ENCODE assay signal across 22 cellular contexts in genomic region chr5:169870221-169870620, GRCh38.
DNase-seq lines count a peak whose midpoint lies in the region; TF ChIP-seq lines count a peak whose summit lies in the region.
"Had no signal": no experiment of that assay in that cellular context is flagged by ENCODE, and none has a peak within 500 bp of the region (broad histone marks: within the 10 kb centered on the region; RNA-seq: fewer than 3 reads in every experiment).

No MANE protein-coding gene starts in this region.

- TF ChIP-seq CTCF in CD14-positive monocyte (IDR thresholded peaks at IDR 0.05), result no peak
- TF ChIP-seq CTCF in choroid plexus epithelial cell (conservative IDR thresholded peaks at IDR 0.05; ENCODE audit: low read depth, low read length), result no peak
- no peak for TF ChIP-seq CTCF in neural progenitor cell (IDR thresholded peaks at IDR 0.05)
- TF ChIP-seq CTCF in mesothelial cell of epicardium (IDR thresholded peaks at IDR 0.05; ENCODE audit: unreplicated experiment), result no peak

- no peak overlapping the region for H3K27ac ChIP-seq in GM23248
- no peak overlapping the region for H3K27ac ChIP-seq in neural progenitor cell
- H3K27ac ChIP-seq: C4-2B, SJSA1 had no signal

- H3K36me3 Mint-ChIP-seq in CD14-positive monocyte, result peaks cover 48 to 61% of the 10 kb centered on the region in 2 donors
- no peaks in the 10 kb centered on the region for H3K36me3 Mint-ChIP-seq in neural progenitor cell
- H3K36me3 Mint-ChIP-seq in mesothelial cell of epicardium, result no peaks in the 10 kb centered on the region

- H3K9ac ChIP-seq in GM23248, result no peak overlapping the region
- H3K9ac ChIP-seq in neural progenitor cell, result no peak overlapping the region

- H3K9me2 ChIP-seq in GM23248 (ENCODE audit: insufficient read depth), result no peaks in the 10 kb centered on the region

- H3F3A ChIP-seq in GM23248 (ENCODE audit: insufficient read depth) (peaks cover 32% of the 10 kb centered on the region; the same call in 1 of the 2 replicates), neural progenitor cell (ENCODE audit: low read depth) (no peaks in the 10 kb centered on the region)

- 48 to 57% methylated on average over 2 of the region's 2 CpGs for WGBS in GM23248 (ENCODE audit: low coverage in 1 of 2, low lambda C conversion rate in 2 of 2, missing lambda C conversion rate in 2 of 2), 2 experiments

- DNase-seq in CD14-positive monocyte (ENCODE audit: low spot score) (no peak), GM23248 (peak; percentile 49), choroid plexus epithelial cell (ENCODE audit: low read depth) (peak; percentile 39), neural progenitor cell (ENCODE audit: low spot score) (no peak), LoVo (ENCODE audit: low spot score) (no peak), hepatic stellate cell (ENCODE audit: low spot score) (no peak), mesothelial cell of epicardium (ENCODE audit: low spot score in 2 of 2, unreplicated experiment in 2 of 2) (no peak)
- DNase-seq: CD8-positive, alpha-beta memory T cell; DMS 273 treated with DMSO at 0.1 percent for 48 hours; DMS79 treated with DMSO at 0.1 percent for 48 hours; H7; Kasumi-1; NCI-H1105 treated with DMSO at 0.1 percent for 48 hours; NCI-H146; NCI-H1930; NCI-H2107; NCI-H524; NCI-H774 had no signal

- in situ Hi-C loops in GM23248 (cut with MboI), result no loop called here

- no peak overlapping the region for H3K4me2 ChIP-seq in GM23248 (ENCODE audit: unreplicated experiment)
- no peak overlapping the region for H3K4me2 ChIP-seq in neural progenitor cell

- no peaks in the 10 kb centered on the region for H4K20me1 ChIP-seq in GM23248 (ENCODE audit: insufficient read depth)
- H4K20me1 ChIP-seq in neural progenitor cell (ENCODE audit: low read depth), result no peaks in the 10 kb centered on the region

- H3K27me3 Mint-ChIP-seq in CD14-positive monocyte (ENCODE audit: low read depth in 3 of 3), result peaks cover 0 to 1% (median 0%) of the 10 kb centered on the region in 3 donors
- peaks cover 4% of the 10 kb centered on the region for H3K27me3 Mint-ChIP-seq in neural progenitor cell (ENCODE audit: insufficient read depth, low read depth)
- peaks cover 13% of the 10 kb centered on the region for H3K27me3 Mint-ChIP-seq in mesothelial cell of epicardium (ENCODE audit: low read depth)
- H3K27me3 Mint-ChIP-seq: B cell; CD8-positive, alpha-beta memory T cell had no signal

- H3K9me3 ChIP-seq in GM23248 (ENCODE audit: low read depth) (no peaks in the 10 kb centered on the region), neural progenitor cell (ENCODE audit: low read depth) (no peaks in the 10 kb centered on the region)
- H3K9me3 ChIP-seq: SJSA1 had no signal

- no peak overlapping the region for H3K4me3 Mint-ChIP-seq in CD14-positive monocyte
- no peak overlapping the region for H3K4me3 Mint-ChIP-seq in neural progenitor cell
- H3K4me3 Mint-ChIP-seq in mesothelial cell of epicardium, result no peak overlapping the region
- H3K4me3 Mint-ChIP-seq: B cell; CD8-positive, alpha-beta memory T cell had no signal

- H3K27me3 ChIP-seq in GM23248 (replicated peaks; ENCODE audit: insufficient read depth) (no peaks in the 10 kb centered on the region), neural progenitor cell (no peaks in the 10 kb centered on the region)
- H3K27me3 ChIP-seq: SJSA1 had no signal

- H2AFZ ChIP-seq in GM23248 (no peak overlapping the region), neural progenitor cell (replicated peaks) (peak overlapping the region; percentile 26)

- H3K4me1 ChIP-seq in GM23248 (ENCODE audit: insufficient read depth) (peaks cover 10% of the 10 kb centered on the region), neural progenitor cell (peaks cover 17% of the 10 kb centered on the region)
- H3K4me1 ChIP-seq: SJSA1 had no signal

- intact Hi-C loops in CD14-positive monocyte (cut with micrococcal nuclease), result no loop called here

- H3K4me1 Mint-ChIP-seq in CD14-positive monocyte (peaks cover 65% of the 10 kb centered on the region), neural progenitor cell (peaks cover 42% of the 10 kb centered on the region), mesothelial cell of epicardium (no peaks in the 10 kb centered on the region)
- H3K4me1 Mint-ChIP-seq: B cell had no signal

- H3K27ac Mint-ChIP-seq in CD14-positive monocyte (peak overlapping the region in 4 of 7 donors; percentile 1 to 28 (median 10)), neural progenitor cell (no peak overlapping the region), mesothelial cell of epicardium (no peak overlapping the region)
- H3K27ac Mint-ChIP-seq: B cell had no signal

- H3K79me2 ChIP-seq in GM23248 (ENCODE audit: insufficient read depth) (0 out of 2 replicates have a peak, but pooled peaks cover 4% of the 10 kb centered on the region), neural progenitor cell (ENCODE audit: low read depth) (no peaks in the 10 kb centered on the region)

- H3K9me3 Mint-ChIP-seq in CD14-positive monocyte, result no peaks in the 10 kb centered on the region
- H3K9me3 Mint-ChIP-seq in neural progenitor cell, result no peaks in the 10 kb centered on the region
- H3K9me3 Mint-ChIP-seq in mesothelial cell of epicardium, result no peaks in the 10 kb centered on the region
- H3K9me3 Mint-ChIP-seq: CD8-positive, alpha-beta memory T cell had no signal

- H3K4me3 ChIP-seq in GM23248 (no peak overlapping the region), choroid plexus epithelial cell (ENCODE audit: low read depth, low read length) (no peak overlapping the region), neural progenitor cell (no peak overlapping the region)
- H3K4me3 ChIP-seq: K562, SJSA1 had no signal

- H3K36me3 ChIP-seq in GM23248 (ENCODE audit: low read depth) (peaks cover 13% of the 10 kb centered on the region; the same call in 1 of the 2 replicates), neural progenitor cell (no peaks in the 10 kb centered on the region)
- H3K36me3 ChIP-seq: SJSA1 had no signal

Comparison
In these comparisons a context has a peak if more than half of its experiments do, and no peak if none do; other contexts are left out.
1. DNase-seq: peak in GM23248 (single experiment) and choroid plexus epithelial cell (single experiment); none in CD14-positive monocyte (single experiment), neural progenitor cell (single experiment), LoVo (single experiment), hepatic stellate cell (single experiment) and mesothelial cell of epicardium (0 of 2).
2. H3K27ac Mint-ChIP-seq: peak in CD14-positive monocyte (4 of 7); none in neural progenitor cell (single experiment) and mesothelial cell of epicardium (single experiment).